24 cellular contexts compared by ENCODE assay signal in the genomic region with DNA sequence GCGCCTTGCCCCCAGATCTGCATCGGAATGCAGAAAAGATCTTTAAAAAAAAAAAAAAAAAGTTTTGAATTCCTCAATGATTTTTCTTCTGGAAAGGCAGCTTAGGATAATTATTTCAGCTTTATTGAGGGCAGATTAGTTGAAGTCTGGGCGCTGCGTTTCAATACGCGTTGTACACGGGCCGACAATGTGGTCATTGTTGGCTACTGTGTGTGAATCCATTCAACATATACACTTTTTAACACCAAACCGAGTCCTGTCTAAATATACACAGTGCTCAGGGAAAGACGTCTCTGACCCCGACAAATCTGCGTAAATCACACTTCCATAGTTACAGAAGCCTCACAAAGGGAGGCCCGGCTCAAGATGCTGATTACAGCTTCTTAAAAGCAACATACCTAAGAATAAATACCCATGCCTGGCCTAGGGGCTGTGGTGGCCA. TPM values are rescaled to one million over a fixed set of nuclear protein-coding genes. Genes with fewer than 3 reads are reported as not detected.
DNase-seq lines count a peak whose midpoint lies in the region; ATAC-seq and TF ChIP-seq lines count a peak whose summit lies in the region.
"Had no signal": no experiment of that assay in that cellular context is flagged by ENCODE, and none has a peak within 500 bp of the region (broad histone marks: within the 10 kb centered on the region; RNA-seq: fewer than 3 reads in every experiment).

No MANE protein-coding gene starts in this region.

- H2BK5ac ChIP-seq in mesendoderm (ENCODE audit: low read length), result no peak overlapping the region

- H3K27me3 Mint-ChIP-seq in activated T-cell treated with anti-CD3 and anti-CD28 coated beads, Interleukin-2, amount 50 U/mL, for 72 hours (ENCODE audit: low read depth), result peaks cover 83% of the 10 kb centered on the region
- H3K27me3 Mint-ChIP-seq in type B pancreatic cell, result peaks cover 91% of the 10 kb centered on the region

- H3K4ac ChIP-seq in mesendoderm (ENCODE audit: low read depth, low read length), result no peak overlapping the region

- TF ChIP-seq EP300 in ovary (IDR thresholded peaks at IDR 0.05), result no peak

- WGBS in mesendoderm (ENCODE audit: extremely low coverage, insufficient coverage, low lambda C conversion rate), result no CpG with 5 or more reads among the region's 13 CpGs
- WGBS in ovary, 3 donors, result 41 to 51% (median 51%) methylated on average over 13 of the region's 13 CpGs
- WGBS in heart left ventricle, 4 donors, result 31 to 50% (median 43%) methylated on average over 13 of the region's 13 CpGs

- no peak overlapping the region for H3K27ac Mint-ChIP-seq in activated T-cell treated with anti-CD3 and anti-CD28 coated beads, Interleukin-2, amount 50 U/mL, for 72 hours
- no peak overlapping the region for H3K27ac Mint-ChIP-seq in type B pancreatic cell
- H3K27ac Mint-ChIP-seq: stimulated activated memory B cell treated with anti-CD40 and anti-IgM and Interleukin-4, amounts not matched to agents 10 μg/mL and 1 μg/mL and 100 μg/mL, for 72 hours; T-helper 2 cell treated with Interferon-gamma antibody and Interleukin-4, amounts not matched to agents 5 μg/mL and 100 μg/mL, for 36 hours had no signal

- TF ChIP-seq CTCF in WERI-Rb-1 (IDR thresholded peaks at IDR 0.05; ENCODE audit: low read depth, low read length) (no peak), type B pancreatic cell (conservative IDR thresholded peaks at IDR 0.05) (no peak), ovary (IDR thresholded peaks at IDR 0.05) (no peak), heart left ventricle (IDR thresholded peaks at IDR 0.05) (no peak)

- H3K9ac ChIP-seq in mesendoderm (ENCODE audit: low read length), result no peak overlapping the region

- H4K8ac ChIP-seq in mesendoderm (ENCODE audit: low read depth, low read length), result no peak overlapping the region

- peaks cover 9% of the 10 kb centered on the region for H3K4me1 ChIP-seq in mesendoderm (ENCODE audit: control insufficient read depth, low read depth, low read length)
- H3K4me1 ChIP-seq in ovary (ENCODE audit: insufficient read depth), result peaks cover 4% of the 10 kb centered on the region
- H3K4me1 ChIP-seq in heart left ventricle, result peaks cover 2 to 66% (median 34%) of the 10 kb centered on the region in 12 donors

- H3K4me3 ChIP-seq in WERI-Rb-1 (ENCODE audit: low read depth, low read length), result peak overlapping the region; percentile 82
- no peak overlapping the region for H3K4me3 ChIP-seq in mesendoderm (ENCODE audit: low read length)
- H3K4me3 ChIP-seq in ovary, result no peak overlapping the region
- H3K4me3 ChIP-seq in heart left ventricle, result no peak overlapping the region
- H3K4me3 ChIP-seq: smooth muscle cell, testis had no signal

- peaks cover 51% of the 10 kb centered on the region for H3K4me1 Mint-ChIP-seq in activated T-cell treated with anti-CD3 and anti-CD28 coated beads, Interleukin-2, amount 50 U/mL, for 72 hours (ENCODE audit: low read depth)
- peaks cover 24% of the 10 kb centered on the region for H3K4me1 Mint-ChIP-seq in type B pancreatic cell (ENCODE audit: unreplicated experiment)

- H2BK120ac ChIP-seq in mesendoderm (ENCODE audit: low read depth, low read length), result no peak overlapping the region

- H3K9me3 Mint-ChIP-seq in activated T-cell treated with anti-CD3 and anti-CD28 coated beads, Interleukin-2, amount 50 U/mL, for 72 hours, result no peaks in the 10 kb centered on the region
- H3K9me3 Mint-ChIP-seq in type B pancreatic cell, result no peaks in the 10 kb centered on the region
- H3K9me3 Mint-ChIP-seq: T-helper 2 cell treated with Interferon-gamma antibody and Interleukin-4, amounts not matched to agents 5 μg/mL and 100 μg/mL, for 36 hours had no signal

- no peaks in the 10 kb centered on the region for H3K79me1 ChIP-seq in mesendoderm (ENCODE audit: low read length)

- peak overlapping the region; percentile 97 for H3K27ac ChIP-seq in WERI-Rb-1
- H3K27ac ChIP-seq in mesendoderm (ENCODE audit: low read depth, low read length), result no peak overlapping the region
- no peak overlapping the region for H3K27ac ChIP-seq in ovary
- no peak overlapping the region for H3K27ac ChIP-seq in heart left ventricle
- H3K27ac ChIP-seq: 22Rv1, breast epithelium, RWPE1, testis had no signal

- peak overlapping the region; percentile 58 for H2AK5ac ChIP-seq in mesendoderm (ENCODE audit: low read length)

- H3K4me2 ChIP-seq in mesendoderm (ENCODE audit: low read length), result no peak overlapping the region
- H3K4me2 ChIP-seq: smooth muscle cell had no signal

- TF ChIP-seq POLR2A in ovary (IDR thresholded peaks at IDR 0.05) (no peak), heart left ventricle (IDR thresholded peaks at IDR 0.05) (no peak)

- no peak overlapping the region for H3K18ac ChIP-seq in mesendoderm (ENCODE audit: low read length)

- H3K36me3 ChIP-seq in WERI-Rb-1 (peaks cover 39% of the 10 kb centered on the region), mesendoderm (ENCODE audit: control insufficient read depth, insufficient read depth, low read length) (no peaks in the 10 kb centered on the region), ovary (no peaks in the 10 kb centered on the region), heart left ventricle (no peaks in the 10 kb centered on the region)
- H3K36me3 ChIP-seq: breast epithelium had no signal

- H3K79me2 ChIP-seq in mesendoderm (ENCODE audit: control insufficient read depth, insufficient read depth, low read length), result no peaks in the 10 kb centered on the region

- intact Hi-C loops in ovary (cut with DNase I) (loop anchor here in 1 of 4 donors (10.0 kb wide), 1 partner anchor 895 kb away; no protein-coding TSS in a partner anchor), heart left ventricle (cut with DNase I) (no loop called here)

- no peaks in the 10 kb centered on the region for H3K9me3 ChIP-seq in WERI-Rb-1 (ENCODE audit: severe bottlenecking)
- no peaks in the 10 kb centered on the region for H3K9me3 ChIP-seq in ovary
- no peaks in the 10 kb centered on the region for H3K9me3 ChIP-seq in heart left ventricle
- H3K9me3 ChIP-seq: breast epithelium, testis had no signal

- H2BK15ac ChIP-seq in mesendoderm (replicated peaks; ENCODE audit: low read depth), result no peak overlapping the region

- DNase-seq in activated T-cell treated with anti-CD3 and anti-CD28 coated beads, Interleukin-2, amount 50 U/mL, for 72 hours, result no peak
- no peak for DNase-seq in activated T-cell treated with anti-CD3 and anti-CD28 coated beads, Interleukin-2, amount 50 U/mL, for 1 hour
- DNase-seq in WERI-Rb-1 (peak; percentile 23), mesendoderm (peak; percentile 43), type B pancreatic cell (ENCODE audit: extremely low spot score, unreplicated experiment) (no peak), ovary (no peak), heart left ventricle (no peak)
- DNase-seq: activated CD4-positive, alpha-beta T cell treated with anti-CD3 and anti-CD28 coated beads, Interleukin-2, amount 50 U/mL, for 4 hours; activated CD8-positive, alpha-beta memory T cell treated with anti-CD3 and anti-CD28 coated beads, Interleukin-2, amount 50 U/mL, for 4 hours; AML-193; EL; KG1; NCI-H1436 treated with DMSO at 0.1 percent for 48 hours; NCI-H526 treated with DMSO at 0.1 percent for 48 hours; testis had no signal

- H3K4me3 Mint-ChIP-seq in activated T-cell treated with anti-CD3 and anti-CD28 coated beads, Interleukin-2, amount 50 U/mL, for 72 hours, result peak overlapping the region; percentile 22 to 50
- peak overlapping the region; percentile 61 for H3K4me3 Mint-ChIP-seq in type B pancreatic cell

- no peak overlapping the region for H4K5ac ChIP-seq in mesendoderm (ENCODE audit: low read length)

- H3K27me3 ChIP-seq in WERI-Rb-1 (ENCODE audit: insufficient read depth, low read depth, severe bottlenecking) (no peaks in the 10 kb centered on the region), mesendoderm (ENCODE audit: insufficient read depth, low read length, poor library complexity) (peaks cover 46% of the 10 kb centered on the region), ovary (no peaks in the 10 kb centered on the region), heart left ventricle (peaks cover 78 to 100% (median 95%) of the 10 kb centered on the region in 9 donors)

- H3K23ac ChIP-seq in mesendoderm (ENCODE audit: low read length), result no peak overlapping the region

- ATAC-seq in activated T-cell treated with anti-CD3 and anti-CD28 coated beads, Interleukin-2, amount 50 U/mL, for 72 hours (replicated peaks in 1 of 2), result no peak
- no peak for ATAC-seq in HG03432 (IDR thresholded peaks at IDR 0.05; ENCODE audit: unreplicated experiment)
- ATAC-seq in heart left ventricle, result no peak
- ATAC-seq: SK-N-SH treated with all-trans-retinoic acid at 6 μM for 48 hours; stimulated activated memory B cell treated with anti-CD40 and anti-IgM and Interleukin-4, amounts not matched to agents 10 μg/mL and 1 μg/mL and 100 μg/mL, for 72 hours had no signal

- H3K56ac ChIP-seq in mesendoderm (ENCODE audit: low read length), result no peak overlapping the region

- peaks cover 0 to 6% of the 10 kb centered on the region in 2 donors for H3K36me3 Mint-ChIP-seq in activated T-cell treated with anti-CD3 and anti-CD28 coated beads, Interleukin-2, amount 50 U/mL, for 72 hours (ENCODE audit: insufficient read depth in 2 of 2)
- no peaks in the 10 kb centered on the region for H3K36me3 Mint-ChIP-seq in type B pancreatic cell
- H3K36me3 Mint-ChIP-seq: stimulated activated memory B cell treated with anti-CD40 and anti-IgM and Interleukin-4, amounts not matched to agents 10 μg/mL and 1 μg/mL and 100 μg/mL, for 72 hours had no signal

RNA-seq across cellular contexts. Expression of a gene that starts 1.4 kb away (rescaled TPM):
- not detected for total RNA-seq in activated T-cell treated with anti-CD3 and anti-CD28 coated beads, Interleukin-2, amount 50 U/mL, for 72 hours
- polyA plus RNA-seq in mesendoderm (2013, experiment 1 of 2), result 1.3 TPM
- polyA plus RNA-seq in mesendoderm (2013, experiment 2 of 2), result 1.1 TPM
- total RNA-seq in type B pancreatic cell (ENCODE audit: low replicate concordance), result 0.68 TPM in 1 of 2 replicates, not detected in the other
- not detected for total RNA-seq in ovary
- not detected for polyA plus RNA-seq in ovary
- not detected for total RNA-seq in heart left ventricle
- polyA plus RNA-seq in heart left ventricle, result not detected
- total RNA-seq: breast epithelium, pulmonary artery endothelial cell, smooth muscle cell had no signal
- polyA plus RNA-seq: smooth muscle cell had no signal

Comparison
In these comparisons a context has a peak if more than half of its experiments do, and no peak if none do; other contexts are left out.
1. DNase-seq: peak in WERI-Rb-1 (single experiment) and mesendoderm (single experiment); none in activated T-cell treated with anti-CD3 and anti-CD28 coated beads, Interleukin-2, amount 50 U/mL, for 72 hours (0 of 2), activated T-cell treated with anti-CD3 and anti-CD28 coated beads, Interleukin-2, amount 50 U/mL, for 1 hour (single experiment), type B pancreatic cell (single experiment), ovary (0 of 5) and heart left ventricle (0 of 5).